Comparison of ENCODE assay signal across 1 cellular context in genomic region chr15:65101891-65102708, GRCh38.
TF ChIP-seq lines count a peak whose summit lies in the region.

No MANE protein-coding gene starts in this region.

TF ChIP-seq in IMR-90, 13 proteins besides CTCF, POLR2A, EP300 and RAD21:
- TF ChIP-seq, protein P1, sequence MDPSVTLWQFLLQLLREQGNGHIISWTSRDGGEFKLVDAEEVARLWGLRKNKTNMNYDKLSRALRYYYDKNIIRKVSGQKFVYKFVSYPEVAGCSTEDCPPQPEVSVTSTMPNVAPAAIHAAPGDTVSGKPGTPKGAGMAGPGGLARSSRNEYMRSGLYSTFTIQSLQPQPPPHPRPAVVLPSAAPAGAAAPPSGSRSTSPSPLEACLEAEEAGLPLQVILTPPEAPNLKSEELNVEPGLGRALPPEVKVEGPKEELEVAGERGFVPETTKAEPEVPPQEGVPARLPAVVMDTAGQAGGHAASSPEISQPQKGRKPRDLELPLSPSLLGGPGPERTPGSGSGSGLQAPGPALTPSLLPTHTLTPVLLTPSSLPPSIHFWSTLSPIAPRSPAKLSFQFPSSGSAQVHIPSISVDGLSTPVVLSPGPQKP (IDR thresholded peaks at IDR 0.05; ENCODE audit: borderline replicate concordance, low read depth, low read length), result no peak
- no peak for TF ChIP-seq USF2 (IDR thresholded peaks at IDR 0.05; ENCODE audit: low read depth, low read length)
- no peak for TF ChIP-seq FOS (IDR thresholded peaks at IDR 0.05; ENCODE audit: low read depth, low read length)
- no peak for TF ChIP-seq RFX5 (IDR thresholded peaks at IDR 0.05; ENCODE audit: low read depth, low read length)
- no peak for TF ChIP-seq MAZ (IDR thresholded peaks at IDR 0.05; ENCODE audit: borderline replicate concordance, low read depth, low read length)
- TF ChIP-seq MAFK (IDR thresholded peaks at IDR 0.05; ENCODE audit: low read depth, low read length), result no peak
- no peak for TF ChIP-seq RCOR1 (IDR thresholded peaks at IDR 0.05; ENCODE audit: insufficient replicate concordance, low read length)
- TF ChIP-seq SMC3 (IDR thresholded peaks at IDR 0.05; ENCODE audit: low read depth, low read length), result no peak
- TF ChIP-seq BHLHE40 (IDR thresholded peaks at IDR 0.05; ENCODE audit: low read depth, low read length), result no peak
- TF ChIP-seq NFE2L2 (IDR thresholded peaks at IDR 0.05; ENCODE audit: low read depth, low read length), result no peak
- TF ChIP-seq CHD1 (IDR thresholded peaks at IDR 0.05; ENCODE audit: low read depth, low read length), result no peak
